18 cellular contexts compared by ENCODE assay signal in the genomic region with DNA sequence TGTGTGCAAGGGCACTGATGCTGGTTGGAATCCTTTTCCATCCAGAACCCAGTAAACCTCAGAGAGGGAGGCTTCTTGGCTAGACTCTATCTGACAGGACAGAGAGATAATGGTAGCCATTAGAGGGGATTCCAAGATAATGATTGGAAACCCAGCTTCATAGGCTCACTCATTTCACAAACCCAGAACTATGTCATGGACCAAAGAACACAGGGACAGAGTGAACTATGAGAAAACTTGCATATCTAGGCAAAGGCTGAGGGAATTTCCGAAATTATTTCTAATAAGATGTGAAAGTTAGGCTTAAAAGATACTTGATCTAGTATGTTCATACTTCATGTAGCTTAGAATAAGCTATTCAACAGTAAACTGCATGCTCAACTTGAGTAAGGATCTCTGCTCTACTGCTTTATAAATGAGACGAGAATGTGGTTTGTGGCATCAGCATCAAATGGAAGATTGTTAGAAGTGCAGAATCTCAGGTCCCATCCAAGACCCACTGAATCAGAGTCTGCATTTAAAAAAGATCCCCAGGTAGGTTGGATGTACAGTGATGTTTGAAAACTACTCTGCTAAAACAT.
DNase-seq lines count a peak whose midpoint lies in the region; ATAC-seq, FAIRE-seq and TF ChIP-seq lines count a peak whose summit lies in the region.
"Had no signal": no experiment of that assay in that cellular context is flagged by ENCODE, and none has a peak within 500 bp of the region (broad histone marks: within the 10 kb centered on the region; RNA-seq: fewer than 3 reads in every experiment).

No MANE protein-coding gene starts in this region.

- DNase-seq in GM12865 (ENCODE audit: low read depth) = peak; percentile 2
- no peak for DNase-seq in bronchial epithelial cell (ENCODE audit: low read depth)
- DNase-seq in GM12892 (ENCODE audit: insufficient read length) = no peak
- DNase-seq in NCI-H2196 treated with DMSO at 0.1 percent for 48 hours (lab: John Stamatoyannopoulos, UW; ENCODE audit: unreplicated experiment) = no peak
- DNase-seq: AML-193; Caco-2; Calu3; CD4-positive, alpha-beta T cell; CD8-positive, alpha-beta T cell; DMS79 treated with DMSO at 0.1 percent for 48 hours; GF-D8 had no signal

- no peaks in the 10 kb centered on the region for H3K27me3 ChIP-seq in bronchial epithelial cell (ENCODE audit: control insufficient read depth, insufficient read depth, low read length)
- H3K27me3 ChIP-seq: BLaER1 treated with 17β-estradiol and CSF1 and Interleukin-3, amounts not matched to agents 10 nM and 100 nM had no signal

- no peak for TF ChIP-seq POLR2A in GM12892 (IDR thresholded peaks at IDR 0.05; ENCODE audit: low read depth, low read length)

- ATAC-seq in GM18868 (IDR thresholded peaks at IDR 0.05; ENCODE audit: unreplicated experiment) (peak; percentile 69), GM21528 (IDR thresholded peaks at IDR 0.05; ENCODE audit: low FRiP score, unreplicated experiment) (no peak)
- ATAC-seq: A549; CD8-positive, alpha-beta T cell had no signal

- no peaks in the 10 kb centered on the region for H3K36me3 ChIP-seq in bronchial epithelial cell (ENCODE audit: control insufficient read depth, insufficient read depth, low read length)

- FAIRE-seq in bronchial epithelial cell (lab: Jason Lieb, UNC) (peak; percentile 50), GM12892 (lab: Jason Lieb, UNC) (no peak)
- FAIRE-seq: A549, D721Med, G401.6, GM12891 had no signal

- H3K4me3 ChIP-seq in GM12865 (ENCODE audit: low read depth, low read length) (no peak overlapping the region), bronchial epithelial cell (ENCODE audit: low read depth, low read length) (no peak overlapping the region)
- H3K4me3 ChIP-seq: A549; BLaER1 treated with 17β-estradiol and CSF1 and Interleukin-3, amounts not matched to agents 10 nM and 100 nM had no signal

- TF ChIP-seq CTCF in GM12865 (IDR thresholded peaks at IDR 0.05; ENCODE audit: insufficient read depth, low read depth, low read length, missing control alignments) = no peak
- TF ChIP-seq CTCF in bronchial epithelial cell (IDR thresholded peaks at IDR 0.05; ENCODE audit: insufficient read depth, low read length, severe bottlenecking) = no peak
